Comparison of ENCODE assay signal across 8 cellular contexts in genomic region chr6:148745926-148746325, GRCh38. TPM values are rescaled to one million over a fixed set of nuclear protein-coding genes. Genes with fewer than 3 reads are reported as not detected.
A peak's percentile ranks its signal among the peaks of the same experiment; 100 is the strongest.
DNase-seq lines count a peak whose midpoint lies in the region; ATAC-seq and TF ChIP-seq lines count a peak whose summit lies in the region.

No MANE protein-coding gene starts in this region.

- intact Hi-C loops in esophagus squamous epithelium (cut with DNase I) (loop anchor here (5.0 kb wide), 1 partner anchor 201 kb away; no protein-coding TSS in a partner anchor), psoas muscle (cut with DNase I) (loop anchor here (2.0 to 5.0 kb wide), 2 partner anchors 201 kb away; no protein-coding TSS in a partner anchor)

- H3K9me3 ChIP-seq in RWPE2 (ENCODE audit: severe bottlenecking) (no peaks in the 10 kb centered on the region), esophagus squamous epithelium (no peaks in the 10 kb centered on the region), psoas muscle (no peaks in the 10 kb centered on the region)

- H3K27me3 ChIP-seq in RWPE2 (ENCODE audit: insufficient read depth, poor library complexity, severe bottlenecking) = no peaks in the 10 kb centered on the region
- H3K27me3 ChIP-seq in esophagus squamous epithelium = peaks cover 0 to 20% (median 0%) of the 10 kb centered on the region in 4 donors
- peaks cover 0 to 18% (median 4%) of the 10 kb centered on the region in 3 donors for H3K27me3 ChIP-seq in psoas muscle (ENCODE audit: insufficient read depth in 3 of 3, low read length in 2 of 3)

- TF ChIP-seq POLR2A in esophagus squamous epithelium (IDR thresholded peaks at IDR 0.05) = no peak

- POLR2A ChIA-PET in GM10248 (lab: Yijun Ruan, JAX) = interaction anchor here (0.7 kb wide), 1 partner anchor 35 kb away, joined by 5 read pairs; no protein-coding TSS in a partner anchor

- WGBS in esophagus squamous epithelium, 2 donors = 0 to 17% methylated on average over 5 of the region's 6 CpGs
- 21 to 27% (median 24%) methylated on average over 6 of the region's 6 CpGs for WGBS in psoas muscle, 3 donors

- H3K4me1 ChIP-seq in RWPE2 (ENCODE audit: insufficient read depth, poor library complexity, severe bottlenecking) (peaks cover 7% of the 10 kb centered on the region), esophagus squamous epithelium (peaks cover 7 to 35% (median 12%) of the 10 kb centered on the region in 3 donors), psoas muscle (no peaks in the 10 kb centered on the region)

- ATAC-seq in RWPE2 (ENCODE audit: low read depth) (peak; percentile 17; the same call in 1 of the 3 replicates), psoas muscle (peak in 2 of 4 donors; percentile 10 to 22), GM18868 (IDR thresholded peaks at IDR 0.05; ENCODE audit: unreplicated experiment) (no peak)

- H3K27ac ChIP-seq in RWPE2 (ENCODE audit: poor library complexity, severe bottlenecking) (no peak overlapping the region), esophagus squamous epithelium (peak overlapping the region; percentile 68 to 92 (median 82)), psoas muscle (peak overlapping the region; percentile 57)

- CTCF ChIA-PET in GM10248 (lab: Yijun Ruan, JAX) = interaction anchor here (1.0 to 2.8 kb wide), 7 partner anchors 9 to 186 kb away, joined by 3 to 13 read pairs (median 5); no protein-coding TSS in a partner anchor

- H3K36me3 ChIP-seq in RWPE2 (ENCODE audit: low read depth) (no peaks in the 10 kb centered on the region), esophagus squamous epithelium (no peaks in the 10 kb centered on the region), psoas muscle (ENCODE audit: insufficient read depth in 1 of 2, low read depth in 1 of 2) (no peaks in the 10 kb centered on the region)

- H3K4me3 ChIP-seq in RWPE2 (ENCODE audit: severe bottlenecking) (peak overlapping the region; percentile 50), esophagus squamous epithelium (peak overlapping the region; percentile 42 to 77 (median 68)), psoas muscle (peak overlapping the region; percentile 78)

- DNase-seq in ELR (ENCODE audit: low read depth) (peak; percentile 45), RWPE2 (ENCODE audit: low spot score) (no peak), esophagus squamous epithelium (lab: John Stamatoyannopoulos, UW) (no peak), psoas muscle (no peak), hypothalamus (lab: John Stamatoyannopoulos, UW) (no peak), GM10248 (ENCODE audit: extremely low spot score) (no peak), NOMO-1 treated with dmso at 0.1 percent for 144 hours (lab: John Stamatoyannopoulos, UW; ENCODE audit: unreplicated experiment) (no peak)

- TF ChIP-seq CTCF in RWPE2 (IDR thresholded peaks at IDR 0.05; ENCODE audit: poor library complexity, severe bottlenecking) = no peak
- no peak for TF ChIP-seq CTCF in esophagus squamous epithelium (IDR thresholded peaks at IDR 0.05)
- TF ChIP-seq CTCF in psoas muscle (IDR thresholded peaks at IDR 0.05) = no peak
- TF ChIP-seq CTCF in GM10248 (IDR thresholded peaks at IDR 0.05; ENCODE audit: control extremely low read depth, extremely low read depth, low read depth, missing control alignments) = no peak

RNA-seq across cellular contexts. Expression of gene UST, which starts 0.9 kb away (rescaled TPM):
- 10 to 100 TPM in 1 of 4 donors, 1 to 10 TPM in 3; 2.9 to 12.0 (median 5.7) TPM for total RNA-seq in esophagus squamous epithelium
- total RNA-seq in psoas muscle = 1 to 10 TPM; 1.2 to 2.3 (median 2.0) TPM
- 1 to 10 TPM in 2 of 3 donors, under 1 TPM in 1; 0.79 to 2.6 (median 1.3) TPM for polyA plus RNA-seq in psoas muscle
